ENCODE assay signal across 19 cellular contexts in the genomic region with DNA sequence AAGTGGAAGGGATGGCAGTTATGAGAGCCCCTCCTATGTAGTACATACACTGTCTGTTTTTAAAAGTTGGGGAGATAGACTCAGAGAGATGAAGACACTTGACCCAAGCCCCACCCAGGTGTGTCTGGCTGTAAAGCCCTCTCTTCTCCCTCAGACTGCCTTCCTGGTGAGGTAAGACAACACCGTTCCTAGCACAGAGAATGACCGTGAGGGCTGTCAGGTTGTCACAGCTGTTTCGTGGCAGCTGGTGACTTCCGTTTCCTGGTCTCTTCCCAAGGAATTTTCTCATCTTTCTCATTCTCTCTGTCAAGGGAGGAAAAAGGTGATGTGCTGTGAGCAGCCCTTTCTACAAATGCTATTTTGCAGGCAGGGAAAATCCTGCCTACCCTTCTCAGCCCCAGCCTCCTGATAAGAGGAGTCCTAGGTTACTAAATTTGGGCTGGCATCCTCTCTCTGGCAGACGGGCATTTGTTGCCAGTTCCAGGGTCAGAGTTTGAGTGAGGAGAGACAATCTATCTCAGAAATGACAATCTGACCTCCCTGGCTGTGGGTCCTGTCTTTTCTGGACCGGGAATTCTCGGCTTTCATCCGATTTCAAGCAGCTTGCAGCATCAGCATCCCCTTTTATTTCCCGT.
DNase-seq lines count a peak whose midpoint lies in the region; ATAC-seq, FAIRE-seq and TF ChIP-seq lines count a peak whose summit lies in the region.
"Had no signal": no experiment of that assay in that cellular context is flagged by ENCODE, and none has a peak within 500 bp of the region (broad histone marks: within the 10 kb centered on the region; RNA-seq: fewer than 3 reads in every experiment).

No MANE protein-coding gene starts in this region.

- peak overlapping the region; percentile 82 for H3K27ac ChIP-seq in left ventricle myocardium inferior (replicated peaks)
- H3K27ac ChIP-seq: Peyer's patch had no signal

- no peaks in the 10 kb centered on the region for H3K36me3 ChIP-seq in bronchial epithelial cell (ENCODE audit: control insufficient read depth, insufficient read depth, low read length)
- H3K36me3 ChIP-seq in left ventricle myocardium inferior = no peaks in the 10 kb centered on the region
- H3K36me3 ChIP-seq: Peyer's patch had no signal

- no peak for TF ChIP-seq CTCF in bronchial epithelial cell (IDR thresholded peaks at IDR 0.05; ENCODE audit: insufficient read depth, low read length, severe bottlenecking)
- TF ChIP-seq CTCF in left ventricle myocardium inferior (IDR thresholded peaks at IDR 0.05; ENCODE audit: borderline replicate concordance) = no peak

- H3K4me1 ChIP-seq in left ventricle myocardium inferior = peaks cover 33% of the 10 kb centered on the region
- H3K4me1 ChIP-seq: Peyer's patch had no signal

- no peak for DNase-seq in Right ventricle myocardium inferior (ENCODE audit: missing footprints)
- no peak for DNase-seq in cardiac septum (ENCODE audit: low spot score)
- DNase-seq in bronchial epithelial cell (ENCODE audit: low read depth) = no peak
- no peak for DNase-seq in left ventricle myocardium inferior
- DNase-seq in NCI-H1105 treated with DMSO at 0.1 percent for 48 hours (lab: John Stamatoyannopoulos, UW) = no peak
- DNase-seq: CD4-positive, CD25-positive, alpha-beta regulatory T cell; DND-41; GOT3; HCEC 1CT; MV-4-11; NCI-H1694; NCI-H2081 treated with DMSO at 0.1 percent for 48 hours; NCI-H345; NCI-H82; Peyer's patch; SW 1271 had no signal

- no peaks in the 10 kb centered on the region for H3K9me3 ChIP-seq in left ventricle myocardium inferior (replicated peaks)
- H3K9me3 ChIP-seq: Peyer's patch had no signal

- ATAC-seq in Right ventricle myocardium inferior (peak; percentile 65), GM21360 (IDR thresholded peaks at IDR 0.05; ENCODE audit: unreplicated experiment) (no peak), HG03469 (IDR thresholded peaks at IDR 0.05; ENCODE audit: unreplicated experiment) (no peak)
- ATAC-seq: GM12878 had no signal

- H3K4me3 ChIP-seq in bronchial epithelial cell (ENCODE audit: low read depth, low read length) = no peak overlapping the region
- peak overlapping the region; percentile 45 for H3K4me3 ChIP-seq in left ventricle myocardium inferior
- H3K4me3 ChIP-seq: GM12878, Peyer's patch had no signal

- FAIRE-seq in bronchial epithelial cell (lab: Jason Lieb, UNC) = peak; percentile 60
- FAIRE-seq: GM12878 had no signal

- intact Hi-C loops in Right ventricle myocardium inferior (cut with DNase I) (no loop called here), cardiac septum (cut with DNase I) (loop anchor here (2.0 kb wide), 1 partner anchor 30 kb away; no protein-coding TSS in a partner anchor), left ventricle myocardium inferior (cut with micrococcal nuclease) (no loop called here)

- peaks cover 15% of the 10 kb centered on the region for H3K27me3 ChIP-seq in bronchial epithelial cell (ENCODE audit: control insufficient read depth, insufficient read depth, low read length)
- no peaks in the 10 kb centered on the region for H3K27me3 ChIP-seq in left ventricle myocardium inferior (ENCODE audit: low read depth)
- H3K27me3 ChIP-seq: Peyer's patch had no signal
